Comparison of ENCODE assay signal across 15 cellular contexts in genomic region chr4:3270141-3270611, GRCh38. TPM values are rescaled to one million over a fixed set of nuclear protein-coding genes. Genes with fewer than 3 reads are reported as not detected.
A peak's percentile ranks its signal among the peaks of the same experiment; 100 is the strongest.
DNase-seq lines count a peak whose midpoint lies in the region; ATAC-seq and TF ChIP-seq lines count a peak whose summit lies in the region.
"Had no signal": no experiment of that assay in that cellular context is flagged by ENCODE, and none has a peak within 500 bp of the region (broad histone marks: within the 10 kb centered on the region; RNA-seq: fewer than 3 reads in every experiment).

No MANE protein-coding gene starts in this region.

- DNase-seq in NCI-H1105 (lab: John Stamatoyannopoulos, UW), result peak; percentile 66
- DNase-seq in NCI-H1105 treated with DMSO at 0.1 percent for 48 hours (lab: John Stamatoyannopoulos, UW), result no peak
- peak; percentile 3 for DNase-seq in hepatocyte (ENCODE audit: low spot score)
- peak; percentile 47 for DNase-seq in sciatic nerve (ENCODE audit: low spot score)
- DNase-seq in activated T-cell treated with anti-CD3 and anti-CD28 coated beads, Interleukin-2, amount 50 U/mL, for 48 hours, result no peak
- DNase-seq: activated CD8-positive, alpha-beta T cell treated with anti-CD3 and anti-CD28 coated beads, Interleukin-2, amount 10 ng/mL, durations not matched to agents 7 days and 5 days; DND-41; left colon; naive B cell; stimulated activated CD4-positive, alpha-beta T cell treated with anti-CD3 and anti-CD28 coated beads, Interleukin-2, amount 100 ng/mL, for 48 hours had no signal

- intact Hi-C loops in sciatic nerve (cut with DNase I), result no loop called here

- H3K4me1 ChIP-seq in hepatocyte (ENCODE audit: insufficient read depth), result no peaks in the 10 kb centered on the region

- 87% methylated on average over 13 of the region's 14 CpGs for WGBS in hepatocyte (ENCODE audit: low lambda C conversion rate, missing lambda C conversion rate)

- H2AFZ ChIP-seq in hepatocyte, result no peak overlapping the region

- H4K20me1 ChIP-seq in hepatocyte (ENCODE audit: insufficient read depth, poor library complexity, severe bottlenecking), result no peaks in the 10 kb centered on the region

- no peak overlapping the region for H3K4me3 ChIP-seq in hepatocyte
- H3K4me3 ChIP-seq: K562 had no signal

- H3K27ac ChIP-seq in angular gyrus (ENCODE audit: low read depth, low read length) (peak overlapping the region; percentile 30), hepatocyte (no peak overlapping the region)
- H3K27ac ChIP-seq: VCaP had no signal

- H3K27me3 ChIP-seq in hepatocyte, result no peaks in the 10 kb centered on the region

- H3K4me2 ChIP-seq in hepatocyte, result no peak overlapping the region

- no peaks in the 10 kb centered on the region for H3K9me2 ChIP-seq in hepatocyte (replicated peaks; ENCODE audit: insufficient read depth)

- TF ChIP-seq CTCF in hepatocyte (IDR thresholded peaks at IDR 0.05; ENCODE audit: poor library complexity), result no peak

- H3K79me2 ChIP-seq in hepatocyte, result no peaks in the 10 kb centered on the region

- H3K36me3 ChIP-seq in hepatocyte (replicated peaks; ENCODE audit: insufficient read depth, low read depth), result no peaks in the 10 kb centered on the region

- ATAC-seq in sciatic nerve (no peak), HG03442 (IDR thresholded peaks at IDR 0.05; ENCODE audit: unreplicated experiment) (no peak)
- no peak for ATAC-seq in activated CD4-positive, CD25-positive, alpha-beta regulatory T cell treated with anti-CD3 and anti-CD28 coated beads, Interleukin-2, amount 50 U/mL, for 24 hours
- ATAC-seq: activated CD8-positive, alpha-beta T cell treated with anti-CD3 and anti-CD28 coated beads, Interleukin-2, amount 10 ng/mL, durations not matched to agents 7 days and 5 days; left colon had no signal

- H3K9me3 ChIP-seq in hepatocyte (ENCODE audit: low read depth), result no peaks in the 10 kb centered on the region

RNA-seq across cellular contexts. Expression of gene MSANTD1, which starts 21.2 kb away (rescaled TPM):
- 0.08 and 0.57 TPM in 2 replicates for total RNA-seq in hepatocyte
- 0.30 and 0.51 TPM in 2 replicates for polyA plus RNA-seq in hepatocyte
- 1.8 TPM for total RNA-seq in sciatic nerve
- polyA plus RNA-seq: K562 had no signal

RNA-seq across cellular contexts. Expression of gene RGS12, which starts 22.6 kb away (rescaled TPM):
- total RNA-seq in hepatocyte (22.5 and 33.6 TPM in 2 replicates), sciatic nerve (40.7 TPM)
- polyA plus RNA-seq in hepatocyte, result 19.6 and 31.9 TPM in 2 replicates

Comparison
In these comparisons a context has a peak if more than half of its experiments do, and no peak if none do; other contexts are left out.
1. DNase-seq: peak in NCI-H1105 (single experiment), hepatocyte (single experiment) and sciatic nerve (single experiment); none in NCI-H1105 treated with DMSO at 0.1 percent for 48 hours (single experiment) and activated T-cell treated with anti-CD3 and anti-CD28 coated beads, Interleukin-2, amount 50 U/mL, for 48 hours (0 of 2).